ENCODE assay signal across 10 cellular contexts in the genomic region with DNA sequence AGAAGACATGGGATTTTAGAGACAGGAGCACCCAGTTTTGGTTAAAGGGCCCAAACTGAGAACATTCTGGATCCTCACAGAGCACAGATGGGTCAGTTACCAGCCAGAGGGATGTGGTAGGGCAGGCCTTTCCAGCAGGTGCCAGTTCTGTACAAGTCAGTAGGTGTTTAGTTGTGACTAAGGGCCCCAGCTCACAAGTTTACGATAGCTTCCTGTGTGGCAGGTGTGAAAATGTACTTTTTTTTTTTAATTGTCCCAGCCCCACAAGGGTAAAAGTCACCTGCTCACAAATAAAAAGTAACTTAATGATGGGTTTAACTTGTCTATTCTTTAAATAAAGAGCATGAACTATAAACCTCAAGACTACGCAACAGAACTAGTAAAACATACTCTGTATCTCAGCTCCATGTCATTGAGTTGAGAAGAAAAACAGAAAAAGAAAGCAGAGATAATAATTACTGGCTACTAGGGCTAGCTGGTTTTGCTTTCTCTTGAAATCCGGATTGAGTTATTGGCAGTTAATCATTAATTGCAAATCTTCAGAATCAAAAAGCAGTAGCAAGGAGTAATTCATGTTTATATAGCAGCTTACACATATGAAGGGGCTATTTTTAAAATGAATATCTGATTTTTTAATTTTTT. TPM values are rescaled to one million over a fixed set of nuclear protein-coding genes. Genes with fewer than 3 reads are reported as not detected.
DNase-seq lines count a peak whose midpoint lies in the region; ATAC-seq lines count a peak whose summit lies in the region.
"Had no signal": no experiment of that assay in that cellular context is flagged by ENCODE, and none has a peak within 500 bp of the region (broad histone marks: within the 10 kb centered on the region; RNA-seq: fewer than 3 reads in every experiment).

No MANE protein-coding gene starts in this region.

- H3K9me3 Mint-ChIP-seq in immature natural killer cell, result peaks cover 0 to 4% (median 0%) of the 10 kb centered on the region in 6 donors

- DNase-seq in immature natural killer cell (peak; percentile 57 to 61 (median 59)), left ventricle myocardium superior (no peak), NCI-H1092 (lab: John Stamatoyannopoulos, UW) (no peak)
- DNase-seq in stimulated activated CD4-positive, alpha-beta T cell treated with anti-CD3 and anti-CD28 coated beads, Interleukin-15, amount 100 ng/mL, for 24 hours, result no peak
- DNase-seq: stimulated activated CD4-positive, alpha-beta T cell treated with anti-CD3 and anti-CD28 coated beads, Interleukin-12 subunit alpha, Interleukin-12 subunit beta, amount 100 ng/mL, for 4 hours; T-helper 9 cell had no signal

- peaks cover 6 to 22% (median 11%) of the 10 kb centered on the region in 3 donors for H3K36me3 Mint-ChIP-seq in immature natural killer cell

- ATAC-seq in GM18511 (IDR thresholded peaks at IDR 0.05; ENCODE audit: unreplicated experiment) (peak; percentile 94), GM21515 (IDR thresholded peaks at IDR 0.05; ENCODE audit: unreplicated experiment) (peak; percentile 62), HG03558 (IDR thresholded peaks at IDR 0.05; ENCODE audit: extremely low read depth, unreplicated experiment) (peak; percentile 52), left ventricle myocardium superior (no peak), GM21526 (IDR thresholded peaks at IDR 0.05; ENCODE audit: low FRiP score, unreplicated experiment) (no peak)

- intact Hi-C loops in left ventricle myocardium superior (cut with micrococcal nuclease), result no loop called here

- H3K4me1 Mint-ChIP-seq in immature natural killer cell, result peaks cover 17 to 18% of the 10 kb centered on the region in 2 donors

- peak overlapping the region in 4 of 5 donors; percentile 14 to 46 (median 34) for H3K4me3 Mint-ChIP-seq in immature natural killer cell

- H3K27me3 Mint-ChIP-seq in immature natural killer cell (ENCODE audit: low read depth in 3 of 3), result peaks cover 0 to 8% (median 1%) of the 10 kb centered on the region in 3 donors

- H3K27ac Mint-ChIP-seq in immature natural killer cell, result peak overlapping the region; percentile 46 to 90 (median 76)

RNA-seq across cellular contexts. Expression of a gene that starts 15.4 kb away (rescaled TPM):
- polyA plus RNA-seq in immature natural killer cell, result 1 to 10 TPM; 3.5 to 5.5 (median 4.5) TPM
- total RNA-seq in left ventricle myocardium superior, result 0.94 TPM

RNA-seq across cellular contexts. Expression of a gene that starts 33.1 kb away (rescaled TPM):
- 100 to 1,000 TPM; 442 to 823 (median 643) TPM for polyA plus RNA-seq in immature natural killer cell
- total RNA-seq in left ventricle myocardium superior, result 430 TPM

RNA-seq across cellular contexts. Expression of a gene that starts 34.1 kb away (rescaled TPM):
- 100 to 1,000 TPM in 2 of 3 donors, 10 to 100 TPM in 1; 86.1 to 121 (median 103) TPM for polyA plus RNA-seq in immature natural killer cell
- 61.3 TPM for total RNA-seq in left ventricle myocardium superior

Comparison
In these comparisons a context has a peak if more than half of its experiments do, and no peak if none do; other contexts are left out.
1. ATAC-seq: peak in GM18511 (single experiment), GM21515 (single experiment) and HG03558 (single experiment); none in left ventricle myocardium superior (single experiment) and GM21526 (single experiment).
2. DNase-seq: peak in immature natural killer cell (3 of 3); none in left ventricle myocardium superior (single experiment), NCI-H1092 (single experiment) and stimulated activated CD4-positive, alpha-beta T cell treated with anti-CD3 and anti-CD28 coated beads, Interleukin-15, amount 100 ng/mL, for 24 hours (single experiment).